ENCODE assay signal across 26 cellular contexts in genomic region chr6:127299522-127300240, GRCh38. TPM values are rescaled to one million over a fixed set of nuclear protein-coding genes. Genes with fewer than 3 reads are reported as not detected.
DNase-seq lines count a peak whose midpoint lies in the region; ATAC-seq and TF ChIP-seq lines count a peak whose summit lies in the region.
"Had no signal": no experiment of that assay in that cellular context is flagged by ENCODE, and none has a peak within 500 bp of the region (broad histone marks: within the 10 kb centered on the region; RNA-seq: fewer than 3 reads in every experiment).

No MANE protein-coding gene starts in this region.

- no peaks in the 10 kb centered on the region for H3K27me3 ChIP-seq in osteoblast (ENCODE audit: insufficient read depth, low read length)
- H3K27me3 ChIP-seq: left lung had no signal

- H3K27me3 Mint-ChIP-seq in activated CD8-positive, alpha-beta T cell treated with anti-CD3 and anti-CD28 coated beads for 36 hours = no peaks in the 10 kb centered on the region
- H3K27me3 Mint-ChIP-seq: activated CD4-positive, alpha-beta T cell treated with anti-CD3 and anti-CD28 coated beads for 36 hours; activated CD8-positive, alpha-beta memory T cell treated with anti-CD3 and anti-CD28 coated beads, Interleukin-2, amount 10 ng/mL, durations not matched to agents 7 days and 5 days; activated naive CD4-positive, alpha-beta T cell treated with anti-CD3 and anti-CD28 coated beads, Interleukin-2, amount 50 U/mL, for 24 hours; CD4-positive, alpha-beta T cell; T-cell had no signal

- no peak overlapping the region for H3K4me3 ChIP-seq in AG10803 (ENCODE audit: low read length)
- H3K4me3 ChIP-seq in osteoblast (ENCODE audit: insufficient read depth, low read length) = no peak overlapping the region
- H3K4me3 ChIP-seq: left lung had no signal

- TF ChIP-seq CTCF in AG10803 (conservative IDR thresholded peaks at IDR 0.05; ENCODE audit: low read length) (no peak), osteoblast (IDR thresholded peaks at IDR 0.05; ENCODE audit: extremely low read depth, low read depth, low read length) (no peak)
- TF ChIP-seq CTCF in activated CD8-positive, alpha-beta T cell treated with anti-CD3 and anti-CD28 coated beads for 36 hours (IDR thresholded peaks at IDR 0.05) = no peak

- peak overlapping the region; percentile 87 for H3K27ac ChIP-seq in osteoblast (ENCODE audit: low read depth, low read length)
- H3K27ac ChIP-seq: KMS-11 had no signal

- H3K36me3 Mint-ChIP-seq in activated CD8-positive, alpha-beta T cell treated with anti-CD3 and anti-CD28 coated beads for 36 hours (ENCODE audit: low read depth) = peaks cover 11% of the 10 kb centered on the region

- H2AFZ ChIP-seq in osteoblast (ENCODE audit: low read length) = no peak overlapping the region

- ATAC-seq in esophagus mucosa = peak; percentile 83
- no peak for ATAC-seq in activated CD8-positive, alpha-beta T cell treated with anti-CD3 and anti-CD28 coated beads for 36 hours
- ATAC-seq: activated CD8-positive, alpha-beta memory T cell treated with anti-CD3 and anti-CD28 coated beads, Interleukin-2, amount 10 ng/mL, durations not matched to agents 7 days and 5 days; T-cell had no signal

- H3K27ac Mint-ChIP-seq in activated CD8-positive, alpha-beta T cell treated with anti-CD3 and anti-CD28 coated beads for 36 hours = no peak overlapping the region
- H3K27ac Mint-ChIP-seq: activated CD4-positive, alpha-beta T cell treated with anti-CD3 and anti-CD28 coated beads for 36 hours; activated CD8-positive, alpha-beta memory T cell treated with anti-CD3 and anti-CD28 coated beads, Interleukin-2, amount 10 ng/mL, durations not matched to agents 7 days and 5 days; activated naive CD4-positive, alpha-beta T cell treated with anti-CD3 and anti-CD28 coated beads, Interleukin-2, amount 50 U/mL, for 24 hours; CD4-positive, alpha-beta T cell; nephron progenitor cell had no signal

- peak overlapping the region; percentile 34 for H3K4me2 ChIP-seq in osteoblast (ENCODE audit: insufficient read depth, low read length)
- H3K4me2 ChIP-seq: KMS-11 had no signal

- peaks cover 6% of the 10 kb centered on the region for H3K36me3 ChIP-seq in osteoblast (ENCODE audit: insufficient read depth, low read length)

- peaks cover 6% of the 10 kb centered on the region for H4K20me1 ChIP-seq in osteoblast (ENCODE audit: insufficient read depth, low read length)

- no peak overlapping the region for H3K4me3 Mint-ChIP-seq in activated CD8-positive, alpha-beta T cell treated with anti-CD3 and anti-CD28 coated beads for 36 hours
- H3K4me3 Mint-ChIP-seq: activated CD4-positive, alpha-beta T cell treated with anti-CD3 and anti-CD28 coated beads for 36 hours; activated CD8-positive, alpha-beta memory T cell treated with anti-CD3 and anti-CD28 coated beads, Interleukin-2, amount 10 ng/mL, durations not matched to agents 7 days and 5 days; activated naive CD4-positive, alpha-beta T cell treated with anti-CD3 and anti-CD28 coated beads, Interleukin-2, amount 50 U/mL, for 24 hours; CD4-positive, alpha-beta T cell; endodermal cell; nephron progenitor cell; T-cell had no signal

- DNase-seq in AG10803 (ENCODE audit: low read depth) (peak; percentile 30), M059J (ENCODE audit: low read depth) (peak; percentile 40), osteoblast (ENCODE audit: insufficient read length, low spot score, missing footprints) (no peak), DMS79 (lab: John Stamatoyannopoulos, UW) (no peak), middle frontal gyrus (ENCODE audit: extremely low spot score, low spot score) (no peak), NCI-H2081 (lab: John Stamatoyannopoulos, UW) (no peak)
- DNase-seq in activated CD8-positive, alpha-beta T cell treated with anti-CD3 and anti-CD28 coated beads for 36 hours = no peak
- DNase-seq: activated CD4-positive, alpha-beta T cell treated with anti-CD3 and anti-CD28 coated beads for 36 hours; activated CD8-positive, alpha-beta memory T cell treated with anti-CD3 and anti-CD28 coated beads, Interleukin-2, amount 10 ng/mL, durations not matched to agents 7 days and 5 days; CD4-positive, alpha-beta T cell; DMS 273 treated with DMSO at 0.1 percent for 48 hours; GF-D8; head of caudate nucleus; left lung; midbrain; NCI-H187 treated with DMSO at 0.1 percent for 48 hours; NCI-H2227 treated with DMSO at 0.1 percent for 48 hours; nephron progenitor cell; posterior cingulate gyrus; Right ventricle myocardium superior; substantia nigra; T-cell had no signal

- no peaks in the 10 kb centered on the region for H3K9me3 Mint-ChIP-seq in activated CD8-positive, alpha-beta T cell treated with anti-CD3 and anti-CD28 coated beads for 36 hours
- H3K9me3 Mint-ChIP-seq: activated naive CD4-positive, alpha-beta T cell treated with anti-CD3 and anti-CD28 coated beads, Interleukin-2, amount 50 U/mL, for 24 hours; CD4-positive, alpha-beta T cell; T-cell had no signal

- peaks cover 10% of the 10 kb centered on the region for H3K79me2 ChIP-seq in osteoblast (ENCODE audit: insufficient read depth, low read length)

- POLR2A ChIA-PET in activated CD8-positive, alpha-beta T cell treated with anti-CD3 and anti-CD28 coated beads for 36 hours (lab: Charles Lee) = no interaction called here

- intact Hi-C loops in activated CD8-positive, alpha-beta T cell treated with anti-CD3 and anti-CD28 coated beads for 36 hours (cut with micrococcal nuclease) = loop anchor here (5.0 kb wide), 2 partner anchors 43 to 168 kb away; partner anchors contain the start of gene ECHDC1

- H3K4me1 Mint-ChIP-seq in activated CD8-positive, alpha-beta T cell treated with anti-CD3 and anti-CD28 coated beads for 36 hours (ENCODE audit: low read depth) = peaks cover 23% of the 10 kb centered on the region

- peaks cover 22% of the 10 kb centered on the region for H3K4me1 ChIP-seq in osteoblast (ENCODE audit: insufficient read depth, low read length)

- CTCF ChIA-PET in activated CD8-positive, alpha-beta T cell treated with anti-CD3 and anti-CD28 coated beads for 36 hours (lab: Charles Lee) = interaction anchor here (1.1 to 3.6 kb wide), 3 partner anchors 9 to 216 kb away, joined by 3 to 22 read pairs (median 9); partner anchors contain the start of gene RNF146

- no peaks in the 10 kb centered on the region for H3K9me3 ChIP-seq in osteoblast (ENCODE audit: low read depth, low read length)
- H3K9me3 ChIP-seq: left lung had no signal

RNA-seq across cellular contexts. Expression of gene RNF146, which starts 33.0 kb away (rescaled TPM):
- total RNA-seq in M059J (2014; rRNA removed; shearing (Covaris generic)) = 23.0 and 37.2 TPM in 2 replicates
- total RNA-seq in esophagus mucosa (14.3 TPM), osteoblast (56.8 and 60.4 TPM in 2 replicates)
- 10 to 100 TPM; 12.5 to 13.2 TPM for total RNA-seq in activated CD8-positive, alpha-beta T cell treated with anti-CD3 and anti-CD28 coated beads for 36 hours

RNA-seq across cellular contexts. Expression of gene ECHDC1, which starts 43.7 kb away (rescaled TPM):
- 64.1 and 71.8 TPM in 2 replicates for total RNA-seq in M059J (2014; rRNA removed; shearing (Covaris generic))
- 32.8 TPM for total RNA-seq in esophagus mucosa
- total RNA-seq in osteoblast = 67.0 and 71.0 TPM in 2 replicates
- 10 to 100 TPM; 50.2 to 51.1 TPM for total RNA-seq in activated CD8-positive, alpha-beta T cell treated with anti-CD3 and anti-CD28 coated beads for 36 hours

Comparison
In these comparisons a context has a peak if more than half of its experiments do, and no peak if none do; other contexts are left out.
1. DNase-seq: peak in AG10803 (single experiment) and M059J (single experiment); none in osteoblast (single experiment), activated CD8-positive, alpha-beta T cell treated with anti-CD3 and anti-CD28 coated beads for 36 hours (single experiment), DMS79 (single experiment), middle frontal gyrus (single experiment) and NCI-H2081 (0 of 2).